ENCODE assay signal across 8 cellular contexts in the genomic region with DNA sequence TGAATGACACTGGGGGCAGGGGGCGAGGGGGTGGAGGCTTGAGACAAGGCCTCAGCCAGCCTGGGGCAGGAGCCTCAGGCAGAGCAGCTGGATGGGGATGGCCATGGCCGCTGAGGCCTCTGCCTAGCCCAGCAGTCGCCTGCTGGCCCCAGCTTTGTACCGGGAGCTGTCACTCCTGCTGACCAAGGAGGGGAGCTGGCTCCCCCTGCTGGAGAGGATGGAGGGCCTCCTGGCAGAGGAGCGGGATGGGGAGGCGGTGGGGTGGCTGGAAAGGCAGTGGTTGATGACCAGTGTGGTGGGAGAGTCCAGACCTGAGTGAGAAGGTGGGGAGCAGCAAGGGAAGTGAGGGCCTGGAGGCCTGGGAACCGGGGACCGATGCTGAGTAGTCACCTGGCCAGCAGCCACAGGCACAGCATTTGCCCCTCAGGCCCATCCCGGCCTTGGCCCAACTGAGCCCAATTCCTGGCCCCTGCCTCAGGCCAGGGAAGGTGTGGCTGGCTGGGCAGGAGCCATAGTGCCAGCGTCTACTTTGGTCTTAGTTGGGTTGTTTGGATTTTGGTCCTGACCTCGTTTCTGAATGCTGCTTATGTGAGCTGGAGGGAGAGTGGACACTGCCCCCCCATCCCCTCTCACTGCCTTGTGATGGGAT. TPM values are rescaled to one million over a fixed set of nuclear protein-coding genes. Genes with fewer than 3 reads are reported as not detected.
DNase-seq lines count a peak whose midpoint lies in the region; ATAC-seq, FAIRE-seq and TF ChIP-seq lines count a peak whose summit lies in the region.

No MANE protein-coding gene starts in this region.

- TF ChIP-seq CTCF in cardiac fibroblast (IDR thresholded peaks at IDR 0.05; ENCODE audit: low read depth, low read length), result peak; percentile 97
- peak; percentile 73 for TF ChIP-seq CTCF in kidney (IDR thresholded peaks at IDR 0.05; ENCODE audit: borderline replicate concordance, extremely low read depth, insufficient read depth)

- H3K27ac ChIP-seq in kidney (ENCODE audit: low read depth in 2 of 2, low read length in 2 of 2), result no peak overlapping the region

- H3K36me3 ChIP-seq in kidney (ENCODE audit: control insufficient read depth in 1 of 2, insufficient read depth in 2 of 2, low read length in 2 of 2), result peaks cover 8 to 14% of the 10 kb centered on the region in 2 donors

- intact Hi-C loops in kidney (cut with DNase I), result no loop called here

- no peak overlapping the region for H3K9ac ChIP-seq in kidney (ENCODE audit: low read length in 2 of 2)

- ATAC-seq in HG03039 (IDR thresholded peaks at IDR 0.05; ENCODE audit: unreplicated experiment), result no peak

- no peak overlapping the region for H3K4me3 ChIP-seq in cardiac fibroblast (replicated peaks in 1 of 2; ENCODE audit: low read depth in 2 of 2, low read length in 2 of 2)
- H3K4me3 ChIP-seq in kidney (ENCODE audit: low read length in 2 of 2), result no peak overlapping the region

- FAIRE-seq in kidney (lab: Jason Lieb, UNC), result no peak

- peak; percentile 75 for DNase-seq in Daoy (ENCODE audit: low read depth)
- peak; percentile 73 for DNase-seq in LHCN-M2 (ENCODE audit: low read depth)
- DNase-seq in activated CD4-positive, CD25-positive, alpha-beta regulatory T cell treated with anti-CD3 and anti-CD28 coated beads, Interleukin-2, amount 50 U/mL, for 16 hours (ENCODE audit: low read depth, low spot score), result peak; percentile 31
- DNase-seq in cardiac fibroblast (ENCODE audit: low read depth in 2 of 2), result peak; percentile 81 to 84
- peak; percentile 91 for DNase-seq in kidney
- DNase-seq in stimulated activated CD4-positive, alpha-beta T cell treated with anti-CD3 and anti-CD28 coated beads, Interleukin-15, amount 100 ng/mL, for 48 hours (ENCODE audit: low read depth in 2 of 2), result peak; percentile 28 to 38
- DNase-seq in NCI-H2029 treated with DMSO at 0.1 percent for 48 hours (lab: John Stamatoyannopoulos, UW), result no peak

- no peaks in the 10 kb centered on the region for H3K9me3 ChIP-seq in kidney (ENCODE audit: control insufficient read depth in 1 of 2, low read length in 2 of 2)

- no peaks in the 10 kb centered on the region for H3K4me1 ChIP-seq in kidney (ENCODE audit: control insufficient read depth in 1 of 2, insufficient read depth in 1 of 2, low read depth in 1 of 2, low read length in 2 of 2)

RNA-seq across cellular contexts. Expression of a gene that starts 6.0 kb away (rescaled TPM):
- total RNA-seq in Daoy (2014; rRNA removed; shearing (Covaris generic)), result 0.29 TPM in 1 of 2 replicates, not detected in the other
- 0.23 and 0.26 TPM in 2 replicates for total RNA-seq in LHCN-M2 (2014; rRNA removed)
- 0.04 TPM for polyA plus RNA-seq in LHCN-M2 (2012)
- total RNA-seq in kidney, result 14.8 TPM
- polyA plus RNA-seq in kidney (ENCODE audit: insufficient read depth, low read depth, low replicate concordance), result 25.2 TPM

Comparison
In these comparisons a context has a peak if more than half of its experiments do, and no peak if none do; other contexts are left out.
1. RNA of a gene that starts 6.0 kb away (total RNA-seq): 14.8 TPM in kidney (single experiment); 0.29 TPM in Daoy and 0.23 to 0.26 TPM in LHCN-M2; every median in the first group is over 10 times any median in the second.